In genomic region chr4:71595576-71596108, GRCh38 we compare ENCODE assay signal across 16 cellular contexts.
DNase-seq lines count a peak whose midpoint lies in the region; ATAC-seq lines count a peak whose summit lies in the region.
"Had no signal": no experiment of that assay in that cellular context is flagged by ENCODE, and none has a peak within 500 bp of the region (broad histone marks: within the 10 kb centered on the region; RNA-seq: fewer than 3 reads in every experiment).

No MANE protein-coding gene starts in this region.

- DNase-seq in DMS53 treated with DMSO at 0.1 percent for 48 hours (lab: John Stamatoyannopoulos, UW; ENCODE audit: unreplicated experiment) (peak; percentile 88), NCI-H187 treated with DMSO at 0.1 percent for 48 hours (lab: John Stamatoyannopoulos, UW) (peak; percentile 87), NCI-H774 (lab: John Stamatoyannopoulos, UW) (peak; percentile 52), foreskin melanocyte (peak; percentile 94), globus pallidus (ENCODE audit: low spot score) (no peak)
- DNase-seq: amygdala; BE2C; heart right ventricle; islet precursor cell; right lobe of liver; stimulated activated CD4-positive, alpha-beta T cell treated with anti-CD3 and anti-CD28 coated beads, Interleukin-1b, Interleukin-23, amount 100 ng/mL, for 48 hours; T-cell had no signal

- ATAC-seq in HG03442 (IDR thresholded peaks at IDR 0.05; ENCODE audit: unreplicated experiment): no peak
- ATAC-seq in HG02970 (IDR thresholded peaks at IDR 0.05; ENCODE audit: low FRiP score, unreplicated experiment): no peak
- ATAC-seq in HG02981 (IDR thresholded peaks at IDR 0.05; ENCODE audit: unreplicated experiment): no peak
- ATAC-seq: activated T-helper 17 cell treated with anti-CD3 and anti-CD28 coated beads, Interleukin-2, amount 50 U/mL, for 72 hours; heart right ventricle; right lobe of liver; T-cell had no signal
